ENCODE assay signal across 2 cellular contexts in genomic region chr18:11987527-11987926, GRCh38.
TF ChIP-seq lines count a peak whose summit lies in the region.

No MANE protein-coding gene starts in this region.

TF ChIP-seq in liver, 16 proteins besides CTCF, POLR2A, EP300 and RAD21:
- TF ChIP-seq HNF4G (IDR thresholded peaks at IDR 0.05) (no peak), JUND (IDR thresholded peaks at IDR 0.05) (no peak), HNF4A (conservative IDR thresholded peaks at IDR 0.05) (no peak), ATF3 (IDR thresholded peaks at IDR 0.05) (no peak), FOXA2 (IDR thresholded peaks at IDR 0.05) (no peak), NR2F2 (IDR thresholded peaks at IDR 0.05) (peak; percentile 42), RXRA (IDR thresholded peaks at IDR 0.05) (peak in 1 of 2 donors; percentile 45), SP1 (IDR thresholded peaks at IDR 0.05) (peak; percentile 19), EGR1 (IDR thresholded peaks at IDR 0.05; ENCODE audit: low read depth in 2 of 2) (no peak)
TF ChIP-seq in liver: peak in this region for 3.

TF ChIP-seq in HepG2, 621 proteins besides CTCF, POLR2A, EP300 and RAD21:
- TF ChIP-seq ZFP90 (CRISPR knock-in tag; IDR thresholded peaks at IDR 0.05; ENCODE audit: borderline replicate concordance) = no peak
- TF ChIP-seq ZNF354B (CRISPR knock-in tag; IDR thresholded peaks at IDR 0.05) = no peak
- TF ChIP-seq, protein P1, sequence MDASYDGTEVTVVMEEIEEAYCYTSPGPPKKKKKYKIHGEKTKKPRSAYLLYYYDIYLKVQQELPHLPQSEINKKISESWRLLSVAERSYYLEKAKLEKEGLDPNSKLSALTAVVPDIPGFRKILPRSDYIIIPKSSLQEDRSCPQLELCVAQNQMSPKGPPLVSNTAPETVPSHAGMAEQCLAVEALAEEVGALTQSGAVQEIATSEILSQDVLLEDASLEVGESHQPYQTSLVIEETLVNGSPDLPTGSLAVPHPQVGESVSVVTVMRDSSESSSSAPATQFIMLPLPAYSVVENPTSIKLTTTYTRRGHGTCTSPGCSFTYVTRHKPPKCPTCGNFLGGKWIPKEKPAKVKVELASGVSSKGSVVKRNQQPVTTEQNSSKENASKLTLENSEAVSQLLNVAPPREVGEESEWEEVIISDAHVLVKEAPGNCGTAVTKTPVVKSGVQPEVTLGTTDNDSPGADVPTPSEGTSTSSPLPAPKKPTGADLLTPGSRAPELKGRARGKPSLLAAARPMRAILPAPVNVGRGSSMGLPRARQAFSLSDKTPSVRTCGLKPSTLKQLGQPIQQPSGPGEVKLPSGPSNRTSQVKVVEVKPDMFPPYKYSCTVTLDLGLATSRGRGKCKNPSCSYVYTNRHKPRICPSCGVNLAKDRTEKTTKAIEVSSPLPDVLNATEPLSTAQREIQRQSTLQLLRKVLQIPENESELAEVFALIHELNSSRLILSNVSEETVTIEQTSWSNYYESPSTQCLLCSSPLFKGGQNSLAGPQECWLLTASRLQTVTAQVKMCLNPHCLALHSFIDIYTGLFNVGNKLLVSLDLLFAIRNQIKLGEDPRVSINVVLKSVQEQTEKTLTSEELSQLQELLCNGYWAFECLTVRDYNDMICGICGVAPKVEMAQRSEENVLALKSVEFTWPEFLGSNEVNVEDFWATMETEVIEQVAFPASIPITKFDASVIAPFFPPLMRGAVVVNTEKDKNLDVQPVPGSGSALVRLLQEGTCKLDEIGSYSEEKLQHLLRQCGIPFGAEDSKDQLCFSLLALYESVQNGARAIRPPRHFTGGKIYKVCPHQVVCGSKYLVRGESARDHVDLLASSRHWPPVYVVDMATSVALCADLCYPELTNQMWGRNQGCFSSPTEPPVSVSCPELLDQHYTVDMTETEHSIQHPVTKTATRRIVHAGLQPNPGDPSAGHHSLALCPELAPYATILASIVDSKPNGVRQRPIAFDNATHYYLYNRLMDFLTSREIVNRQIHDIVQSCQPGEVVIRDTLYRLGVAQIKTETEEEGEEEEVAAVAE (CRISPR knock-in tag; IDR thresholded peaks at IDR 0.05; ENCODE audit: borderline replicate concordance) = no peak
- TF ChIP-seq, protein P2, sequence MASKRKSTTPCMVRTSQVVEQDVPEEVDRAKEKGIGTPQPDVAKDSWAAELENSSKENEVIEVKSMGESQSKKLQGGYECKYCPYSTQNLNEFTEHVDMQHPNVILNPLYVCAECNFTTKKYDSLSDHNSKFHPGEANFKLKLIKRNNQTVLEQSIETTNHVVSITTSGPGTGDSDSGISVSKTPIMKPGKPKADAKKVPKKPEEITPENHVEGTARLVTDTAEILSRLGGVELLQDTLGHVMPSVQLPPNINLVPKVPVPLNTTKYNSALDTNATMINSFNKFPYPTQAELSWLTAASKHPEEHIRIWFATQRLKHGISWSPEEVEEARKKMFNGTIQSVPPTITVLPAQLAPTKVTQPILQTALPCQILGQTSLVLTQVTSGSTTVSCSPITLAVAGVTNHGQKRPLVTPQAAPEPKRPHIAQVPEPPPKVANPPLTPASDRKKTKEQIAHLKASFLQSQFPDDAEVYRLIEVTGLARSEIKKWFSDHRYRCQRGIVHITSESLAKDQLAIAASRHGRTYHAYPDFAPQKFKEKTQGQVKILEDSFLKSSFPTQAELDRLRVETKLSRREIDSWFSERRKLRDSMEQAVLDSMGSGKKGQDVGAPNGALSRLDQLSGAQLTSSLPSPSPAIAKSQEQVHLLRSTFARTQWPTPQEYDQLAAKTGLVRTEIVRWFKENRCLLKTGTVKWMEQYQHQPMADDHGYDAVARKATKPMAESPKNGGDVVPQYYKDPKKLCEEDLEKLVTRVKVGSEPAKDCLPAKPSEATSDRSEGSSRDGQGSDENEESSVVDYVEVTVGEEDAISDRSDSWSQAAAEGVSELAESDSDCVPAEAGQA (IDR thresholded peaks at IDR 0.05; ENCODE audit: low read depth) = no peak
- TF ChIP-seq, protein P2 (CRISPR knock-in tag; IDR thresholded peaks at IDR 0.05; ENCODE audit: borderline replicate concordance) = no peak
- no peak for TF ChIP-seq MXI1 (IDR thresholded peaks at IDR 0.05; ENCODE audit: borderline replicate concordance, low read depth, low read length)
- no peak for TF ChIP-seq JDP2 (CRISPR knock-in tag; IDR thresholded peaks at IDR 0.05; ENCODE audit: borderline replicate concordance)
- no peak for TF ChIP-seq MTA1 (CRISPR knock-in tag; IDR thresholded peaks at IDR 0.05; ENCODE audit: borderline replicate concordance)
- TF ChIP-seq, protein P3, sequence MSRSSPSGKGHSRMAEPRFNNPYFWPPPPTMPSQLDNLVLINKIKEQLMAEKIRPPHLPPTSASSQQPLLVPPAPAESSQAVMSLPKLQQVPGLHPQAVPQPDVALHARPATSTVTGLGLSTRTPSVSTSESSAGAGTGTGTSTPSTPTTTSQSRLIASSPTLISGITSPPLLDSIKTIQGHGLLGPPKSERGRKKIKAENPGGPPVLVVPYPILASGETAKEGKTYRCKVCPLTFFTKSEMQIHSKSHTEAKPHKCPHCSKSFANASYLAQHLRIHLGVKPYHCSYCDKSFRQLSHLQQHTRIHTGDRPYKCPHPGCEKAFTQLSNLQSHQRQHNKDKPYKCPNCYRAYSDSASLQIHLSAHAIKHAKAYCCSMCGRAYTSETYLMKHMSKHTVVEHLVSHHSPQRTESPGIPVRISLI (CRISPR knock-in tag; IDR thresholded peaks at IDR 0.05; ENCODE audit: borderline replicate concordance) = no peak
- TF ChIP-seq CENPBD1 (CRISPR knock-in tag; IDR thresholded peaks at IDR 0.05; ENCODE audit: borderline replicate concordance, low read depth) = no peak
- TF ChIP-seq ZBTB1 (CRISPR knock-in tag; IDR thresholded peaks at IDR 0.05; ENCODE audit: borderline replicate concordance) = no peak
- TF ChIP-seq ZNF367 (CRISPR knock-in tag; IDR thresholded peaks at IDR 0.05; ENCODE audit: borderline replicate concordance) = no peak
- no peak for TF ChIP-seq TARDBP (CRISPR knock-in tag; IDR thresholded peaks at IDR 0.05)
- no peak for TF ChIP-seq ZNF317 (CRISPR knock-in tag; IDR thresholded peaks at IDR 0.05)
- TF ChIP-seq PCBP2 (optimal IDR thresholded peaks at IDR 0.05; ENCODE audit: low read depth, low read length, poor library complexity, severe bottlenecking) = no peak
- no peak for TF ChIP-seq ETV5 (CRISPR knock-in tag; IDR thresholded peaks at IDR 0.05; ENCODE audit: borderline replicate concordance)
- no peak for TF ChIP-seq IKZF4 (CRISPR knock-in tag; IDR thresholded peaks at IDR 0.05; ENCODE audit: borderline replicate concordance, low read depth, not compliant biosample characterization)
TF ChIP-seq in HepG2: peak in this region for 0.
